Comparison of ENCODE assay signal across 1 cellular context in the genomic region with DNA sequence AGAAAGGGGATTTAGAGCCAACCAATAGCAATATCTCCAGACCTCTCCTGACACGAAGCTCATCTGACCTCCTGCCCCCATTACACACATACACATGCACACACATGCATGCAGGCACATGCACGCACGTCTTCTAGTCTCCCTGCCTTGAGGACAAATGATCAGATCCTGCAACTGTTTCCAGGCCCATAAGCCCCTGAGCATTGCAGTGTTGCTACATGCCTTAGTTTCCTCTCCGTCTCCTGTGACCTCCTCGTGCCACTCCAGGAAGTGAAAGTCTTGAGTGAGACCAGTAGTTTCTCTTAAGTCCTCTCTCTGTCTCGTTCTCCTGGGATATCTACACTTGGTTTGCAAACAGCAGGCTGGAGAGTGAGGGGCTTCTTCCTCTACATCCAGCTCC.
A peak's percentile ranks its signal among the peaks of the same experiment; 100 is the strongest.
TF ChIP-seq lines count a peak whose summit lies in the region.

No MANE protein-coding gene starts in this region.

TF ChIP-seq in GM12878, 131 proteins besides CTCF, POLR2A, EP300 and RAD21:
- TF ChIP-seq IRF4 (IDR thresholded peaks at IDR 0.05; ENCODE audit: low read depth, low read length) (peak; percentile 63), ZZZ3 (IDR thresholded peaks at IDR 0.05; ENCODE audit: control insufficient read depth, insufficient read length, low read depth) (no peak), WRNIP1 (IDR thresholded peaks at IDR 0.05; ENCODE audit: borderline replicate concordance, low read depth, low read length) (no peak), POU2F2 (IDR thresholded peaks at IDR 0.05; ENCODE audit: borderline replicate concordance, low read depth, low read length) (0 out of 3 replicates have a peak, but pooled peaks have one; percentile 27), HDGF (IDR thresholded peaks at IDR 0.05) (0 out of 2 replicates have a peak, but pooled peaks have one; percentile 19), POLR2AphosphoS2 (IDR thresholded peaks at IDR 0.05; ENCODE audit: low read depth, low read length) (0 out of 2 replicates have a peak, but pooled peaks have one; percentile 27), IKZF2 (IDR thresholded peaks at IDR 0.05) (peak in 1 of 2 experiments; percentile 20; a peak in 1 of 4 replicates), SPI1 (IDR thresholded peaks at IDR 0.05; ENCODE audit: borderline replicate concordance, insufficient read depth, low read depth, low read length) (peak; percentile 66), ETV6 (conservative IDR thresholded peaks at IDR 0.05 in 1 of 2, IDR thresholded peaks at IDR 0.05 in 1 of 2; ENCODE audit: borderline replicate concordance in 1 of 2, low read depth in 1 of 2) (peak in 1 of 2 experiments; percentile 71; a peak in 1 of 4 replicates), NR2F1 (conservative IDR thresholded peaks at IDR 0.05) (peak; percentile 81), NBN (IDR thresholded peaks at IDR 0.05) (0 out of 2 replicates have a peak, but pooled peaks have one; percentile 19), HCFC1 (IDR thresholded peaks at IDR 0.05; ENCODE audit: low read length) (no peak), DPF2 (IDR thresholded peaks at IDR 0.05) (0 out of 2 replicates have a peak, but pooled peaks have one; percentile 26), BHLHE40 (IDR thresholded peaks at IDR 0.05; ENCODE audit: borderline replicate concordance in 1 of 2, low read depth in 2 of 2, low read length in 1 of 2) (peak in 1 of 2 experiments; percentile 59; a peak in 1 of 4 replicates), IKZF1 (conservative IDR thresholded peaks at IDR 0.05) (peak; percentile 49), EED (IDR thresholded peaks at IDR 0.05; ENCODE audit: low read depth) (peak; percentile 73), EZH2 (IDR thresholded peaks at IDR 0.05; ENCODE audit: borderline replicate concordance, control insufficient read depth, low read depth, low read length) (peak; percentile 29; the same call in 1 of the 2 replicates), ZSCAN29 (IDR thresholded peaks at IDR 0.05) (no peak)
- TF ChIP-seq, protein P1, sequence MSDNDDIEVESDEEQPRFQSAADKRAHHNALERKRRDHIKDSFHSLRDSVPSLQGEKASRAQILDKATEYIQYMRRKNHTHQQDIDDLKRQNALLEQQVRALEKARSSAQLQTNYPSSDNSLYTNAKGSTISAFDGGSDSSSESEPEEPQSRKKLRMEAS (IDR thresholded peaks at IDR 0.05; ENCODE audit: low read depth, low read length), result 0 out of 2 replicates have a peak, but pooled peaks have one; percentile 37
- TF ChIP-seq, protein P2, sequence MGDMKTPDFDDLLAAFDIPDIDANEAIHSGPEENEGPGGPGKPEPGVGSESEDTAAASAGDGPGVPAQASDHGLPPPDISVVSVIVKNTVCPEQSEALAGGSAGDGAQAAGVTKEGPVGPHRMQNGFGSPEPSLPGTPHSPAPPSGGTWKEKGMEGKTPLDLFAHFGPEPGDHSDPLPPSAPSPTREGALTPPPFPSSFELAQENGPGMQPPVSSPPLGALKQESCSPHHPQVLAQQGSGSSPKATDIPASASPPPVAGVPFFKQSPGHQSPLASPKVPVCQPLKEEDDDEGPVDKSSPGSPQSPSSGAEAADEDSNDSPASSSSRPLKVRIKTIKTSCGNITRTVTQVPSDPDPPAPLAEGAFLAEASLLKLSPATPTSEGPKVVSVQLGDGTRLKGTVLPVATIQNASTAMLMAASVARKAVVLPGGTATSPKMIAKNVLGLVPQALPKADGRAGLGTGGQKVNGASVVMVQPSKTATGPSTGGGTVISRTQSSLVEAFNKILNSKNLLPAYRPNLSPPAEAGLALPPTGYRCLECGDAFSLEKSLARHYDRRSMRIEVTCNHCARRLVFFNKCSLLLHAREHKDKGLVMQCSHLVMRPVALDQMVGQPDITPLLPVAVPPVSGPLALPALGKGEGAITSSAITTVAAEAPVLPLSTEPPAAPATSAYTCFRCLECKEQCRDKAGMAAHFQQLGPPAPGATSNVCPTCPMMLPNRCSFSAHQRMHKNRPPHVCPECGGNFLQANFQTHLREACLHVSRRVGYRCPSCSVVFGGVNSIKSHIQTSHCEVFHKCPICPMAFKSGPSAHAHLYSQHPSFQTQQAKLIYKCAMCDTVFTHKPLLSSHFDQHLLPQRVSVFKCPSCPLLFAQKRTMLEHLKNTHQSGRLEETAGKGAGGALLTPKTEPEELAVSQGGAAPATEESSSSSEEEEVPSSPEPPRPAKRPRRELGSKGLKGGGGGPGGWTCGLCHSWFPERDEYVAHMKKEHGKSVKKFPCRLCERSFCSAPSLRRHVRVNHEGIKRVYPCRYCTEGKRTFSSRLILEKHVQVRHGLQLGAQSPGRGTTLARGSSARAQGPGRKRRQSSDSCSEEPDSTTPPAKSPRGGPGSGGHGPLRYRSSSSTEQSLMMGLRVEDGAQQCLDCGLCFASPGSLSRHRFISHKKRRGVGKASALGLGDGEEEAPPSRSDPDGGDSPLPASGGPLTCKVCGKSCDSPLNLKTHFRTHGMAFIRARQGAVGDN (IDR thresholded peaks at IDR 0.05), result peak; percentile 65
TF ChIP-seq in GM12878: peak in this region for 16.
